Comparison of ENCODE assay signal across 25 cellular contexts in genomic region chr13:61111529-61111928, GRCh38.
DNase-seq lines count a peak whose midpoint lies in the region; ATAC-seq, FAIRE-seq and TF ChIP-seq lines count a peak whose summit lies in the region.
"Had no signal": no experiment of that assay in that cellular context is flagged by ENCODE, and none has a peak within 500 bp of the region (broad histone marks: within the 10 kb centered on the region; RNA-seq: fewer than 3 reads in every experiment).

No MANE protein-coding gene starts in this region.

- no peak overlapping the region for H3K18ac ChIP-seq in H1 (ENCODE audit: extremely low read depth, low read length)

- H2BK120ac ChIP-seq in H1 (replicated peaks; ENCODE audit: low read depth, low read length): no peak overlapping the region

- no peaks in the 10 kb centered on the region for H3K4me1 Mint-ChIP-seq in CD8-positive, alpha-beta T cell (ENCODE audit: low read depth)
- H3K4me1 Mint-ChIP-seq: CD14-positive monocyte; CD4-positive, CD25-positive, alpha-beta regulatory T cell; CD8-positive, alpha-beta memory T cell had no signal

- H3K4me1 ChIP-seq in SK-N-SH (ENCODE audit: control insufficient read depth in 1 of 2, insufficient read depth in 2 of 2, low read depth in 1 of 2, low read length in 1 of 2) (peaks cover 0 to 5% of the 10 kb centered on the region in 2 experiments; a peak in 2 of 4 replicates), H1 (replicated peaks in 1 of 4; ENCODE audit: control insufficient read depth in 3 of 4, insufficient read depth in 4 of 4, low read length in 3 of 4) (no peaks in the 10 kb centered on the region), smooth muscle cell (ENCODE audit: low read depth) (no peaks in the 10 kb centered on the region)
- H3K4me1 ChIP-seq in CD8-positive, alpha-beta T cell (ENCODE audit: insufficient read depth, low read length): no peaks in the 10 kb centered on the region
- H3K4me1 ChIP-seq: A549, BE2C, BLaER1, Caco-2 had no signal

- TF ChIP-seq POLR2A in H1 (IDR thresholded peaks at IDR 0.05; ENCODE audit: control extremely low read depth in 1 of 2, low read depth in 2 of 2, low read length in 2 of 2): no peak

- H2AFZ ChIP-seq in SK-N-SH (ENCODE audit: low read depth): no peak overlapping the region
- peak overlapping the region; percentile 94 for H2AFZ ChIP-seq in H1 (ENCODE audit: low read length)
- peak overlapping the region; percentile 39 for H2AFZ ChIP-seq in smooth muscle cell (ENCODE audit: low read depth)

- H3K36me3 Mint-ChIP-seq in CD8-positive, alpha-beta T cell: no peaks in the 10 kb centered on the region
- H3K36me3 Mint-ChIP-seq: CD14-positive monocyte; CD4-positive, CD25-positive, alpha-beta regulatory T cell; CD8-positive, alpha-beta memory T cell had no signal

- H2BK5ac ChIP-seq in H1 (ENCODE audit: low read depth, low read length): no peak overlapping the region

- H4K5ac ChIP-seq in H1 (ENCODE audit: insufficient read length, low read depth, low read length): no peak overlapping the region

- no peak overlapping the region for H3K23ac ChIP-seq in H1 (ENCODE audit: insufficient read length)

- no peak overlapping the region for H3K9ac ChIP-seq in SK-N-SH
- no peak overlapping the region for H3K9ac ChIP-seq in H1 (replicated peaks in 1 of 4; ENCODE audit: extremely low read depth in 1 of 4, low read depth in 3 of 4, low read length in 3 of 4)
- H3K9ac ChIP-seq in smooth muscle cell (ENCODE audit: low read depth): no peak overlapping the region
- H3K9ac ChIP-seq: BLaER1 had no signal

- TF ChIP-seq EP300 in SK-N-SH (IDR thresholded peaks at IDR 0.05; ENCODE audit: borderline replicate concordance in 1 of 2, low read depth in 1 of 2, low read length in 1 of 2) (peak in 1 of 2 experiments; percentile 76; a peak in 2 of 4 replicates), H1 (IDR thresholded peaks at IDR 0.05; ENCODE audit: borderline replicate concordance in 1 of 2, low read depth in 2 of 2, low read length in 2 of 2) (no peak)

- no peaks in the 10 kb centered on the region for H3K9me2 ChIP-seq in SK-N-SH

- H3F3A ChIP-seq in SK-N-SH (replicated peaks; ENCODE audit: insufficient read depth) (no peaks in the 10 kb centered on the region), smooth muscle cell (ENCODE audit: low read depth) (no peaks in the 10 kb centered on the region)

- H3K79me1 ChIP-seq in H1 (ENCODE audit: low read depth, low read length): no peaks in the 10 kb centered on the region

- TF ChIP-seq RAD21 in SK-N-SH (IDR thresholded peaks at IDR 0.05; ENCODE audit: low read length) (peak; percentile 15; the same call in 1 of the 2 replicates), H1 (IDR thresholded peaks at IDR 0.05 in 1 of 2, conservative IDR thresholded peaks at IDR 0.05 in 1 of 2; ENCODE audit: low read depth in 2 of 2, low read length in 2 of 2) (no peak)

- H4K20me1 ChIP-seq in SK-N-SH (ENCODE audit: insufficient read depth): no peaks in the 10 kb centered on the region
- H4K20me1 ChIP-seq in H1 (replicated peaks in 1 of 2; ENCODE audit: control insufficient read depth in 1 of 2, insufficient read depth in 2 of 2, low read length in 2 of 2): no peaks in the 10 kb centered on the region
- no peaks in the 10 kb centered on the region for H4K20me1 ChIP-seq in smooth muscle cell (ENCODE audit: low read depth)
- H4K20me1 ChIP-seq: BLaER1 had no signal

- no peaks in the 10 kb centered on the region for H3K27me3 ChIP-seq in SK-N-SH (ENCODE audit: insufficient read depth)
- no peaks in the 10 kb centered on the region for H3K27me3 ChIP-seq in H1 (replicated peaks in 1 of 4; ENCODE audit: control insufficient read depth in 3 of 4, extremely low read depth in 1 of 4, insufficient read depth in 3 of 4, low read length in 3 of 4)
- H3K27me3 ChIP-seq in smooth muscle cell (ENCODE audit: low read depth): no peaks in the 10 kb centered on the region
- no peaks in the 10 kb centered on the region for H3K27me3 ChIP-seq in CD8-positive, alpha-beta T cell (ENCODE audit: insufficient read depth, low read length)
- H3K27me3 ChIP-seq: BE2C, BLaER1 had no signal

- FAIRE-seq in H1 (lab: Jason Lieb, UNC): no peak
- FAIRE-seq: A549, D721Med, G401.6, GM12891, GM19239 had no signal

- H2BK15ac ChIP-seq in H1 (ENCODE audit: low read length): no peak overlapping the region

- H3K9me3 ChIP-seq in SK-N-SH: no peaks in the 10 kb centered on the region; the same call in 1 of the 2 replicates
- peaks cover 5 to 6% of the 10 kb centered on the region in 2 experiments; a peak in 2 of 4 replicates for H3K9me3 ChIP-seq in H1 (ENCODE audit: insufficient read depth in 2 of 2, low read depth in 1 of 2, low read length in 1 of 2)
- H3K9me3 ChIP-seq in smooth muscle cell (replicated peaks; ENCODE audit: low read depth): no peaks in the 10 kb centered on the region
- no peaks in the 10 kb centered on the region for H3K9me3 ChIP-seq in CD8-positive, alpha-beta T cell (ENCODE audit: low read length)
- H3K9me3 ChIP-seq: A549, BE2C, Caco-2 had no signal

- DNase-seq in SK-N-SH (peak; percentile 7), NCI-H69 (lab: John Stamatoyannopoulos, UW) (peak; percentile 39), H1 (ENCODE audit: low read depth in 1 of 2, low spot score in 2 of 2) (no peak), smooth muscle cell (lab: John Stamatoyannopoulos, UW; ENCODE audit: unreplicated experiment) (no peak), putamen (ENCODE audit: low spot score) (no peak)
- no peak for DNase-seq in CD8-positive, alpha-beta T cell
- DNase-seq: ACHN; BE2C; C1 segment of cervical spinal cord; Caco-2; Calu3; CD4-positive, CD25-positive, alpha-beta regulatory T cell; CD8-positive, alpha-beta memory T cell; DMS79 treated with DMSO at 0.1 percent for 48 hours; GF-D8 had no signal

- H2BK20ac ChIP-seq in H1 (ENCODE audit: low read length): no peak overlapping the region

- TF ChIP-seq CTCF in SK-N-SH (IDR thresholded peaks at IDR 0.05) (no peak), H1 (IDR thresholded peaks at IDR 0.05; ENCODE audit: control extremely low read depth in 1 of 3, insufficient read depth in 1 of 3, low read depth in 1 of 3, low read length in 3 of 3) (no peak), smooth muscle cell (IDR thresholded peaks at IDR 0.05; ENCODE audit: borderline replicate concordance, insufficient read depth, poor library complexity, severe bottlenecking) (no peak)
- no peak for TF ChIP-seq CTCF in CD8-positive, alpha-beta T cell (IDR thresholded peaks at IDR 0.05)

- H3K4me3 ChIP-seq in SK-N-SH (ENCODE audit: low read depth in 2 of 2, low read length in 1 of 2) (no peak overlapping the region), H1 (ENCODE audit: extremely low read depth in 1 of 4, insufficient read depth in 2 of 4, low read depth in 3 of 4, low read length in 4 of 4) (no peak overlapping the region), smooth muscle cell (no peak overlapping the region)
- H3K4me3 ChIP-seq in CD8-positive, alpha-beta T cell (ENCODE audit: low read depth, low read length): no peak overlapping the region
- H3K4me3 ChIP-seq: A549, BLaER1 had no signal

- H3K27ac Mint-ChIP-seq in CD8-positive, alpha-beta T cell: no peak overlapping the region
- H3K27ac Mint-ChIP-seq: CD14-positive monocyte; CD4-positive, CD25-positive, alpha-beta regulatory T cell; CD8-positive, alpha-beta memory T cell had no signal

- no peaks in the 10 kb centered on the region for H3K27me3 Mint-ChIP-seq in CD8-positive, alpha-beta T cell (ENCODE audit: low read depth)
- H3K27me3 Mint-ChIP-seq: CD4-positive, CD25-positive, alpha-beta regulatory T cell; CD8-positive, alpha-beta memory T cell had no signal

- H3K36me3 ChIP-seq in SK-N-SH (replicated peaks in 1 of 2; ENCODE audit: control insufficient read depth in 1 of 2, insufficient read depth in 2 of 2, low read length in 1 of 2): no peaks in the 10 kb centered on the region
- no peaks in the 10 kb centered on the region for H3K36me3 ChIP-seq in H1 (ENCODE audit: control insufficient read depth in 2 of 4, insufficient read depth in 4 of 4, low read length in 3 of 4)
- no peaks in the 10 kb centered on the region for H3K36me3 ChIP-seq in smooth muscle cell (ENCODE audit: low read depth)
- H3K36me3 ChIP-seq in CD8-positive, alpha-beta T cell (ENCODE audit: insufficient read depth, low read length): no peaks in the 10 kb centered on the region
- H3K36me3 ChIP-seq: BE2C, BLaER1 had no signal

- 0% methylated on average over 1 of the region's 1 CpG for WGBS in SK-N-SH (ENCODE audit: low lambda C conversion rate)
- WGBS in H1 (ENCODE audit: extremely low coverage in 1 of 2, insufficient coverage in 1 of 2, insufficient read length in 1 of 2, insufficient replicate concordance in 2 of 2, low coverage in 1 of 2, low lambda C conversion rate in 2 of 2, missing lambda C conversion rate in 1 of 2), 2 experiments: 93% methylated on average over 1 of the region's 1 CpG; no CpG with 5 or more reads in 1 of the 2 experiments
- WGBS in smooth muscle cell (ENCODE audit: low lambda C conversion rate): 39% methylated on average over 1 of the region's 1 CpG

- no peak overlapping the region for H3K4me3 Mint-ChIP-seq in CD8-positive, alpha-beta T cell
- H3K4me3 Mint-ChIP-seq: CD14-positive monocyte; CD4-positive, CD25-positive, alpha-beta regulatory T cell; CD8-positive, alpha-beta memory T cell had no signal

- no peak overlapping the region for H2AK5ac ChIP-seq in H1 (ENCODE audit: low read depth, low read length)

- no peaks in the 10 kb centered on the region for H3K79me2 ChIP-seq in SK-N-SH (ENCODE audit: insufficient read depth)
- no peaks in the 10 kb centered on the region for H3K79me2 ChIP-seq in H1 (ENCODE audit: control insufficient read depth in 1 of 2, insufficient read depth in 2 of 2, low read length in 2 of 2)
- H3K79me2 ChIP-seq in smooth muscle cell (ENCODE audit: low read depth): no peaks in the 10 kb centered on the region

- H4K91ac ChIP-seq in H1 (replicated peaks; ENCODE audit: insufficient read length, low read length): no peak overlapping the region

- no peaks in the 10 kb centered on the region for H3K23me2 ChIP-seq in H1 (ENCODE audit: low read depth, low read length)

- H3K4me2 ChIP-seq in SK-N-SH (no peak overlapping the region), H1 (ENCODE audit: insufficient read depth in 1 of 2, low read depth in 2 of 2, low read length in 2 of 2) (no peak overlapping the region), smooth muscle cell (no peak overlapping the region)
- H3K4me2 ChIP-seq: A549, BLaER1 had no signal

- H2BK12ac ChIP-seq in H1 (ENCODE audit: low read depth, low read length): no peak overlapping the region

- no peaks in the 10 kb centered on the region for H3K9me3 Mint-ChIP-seq in CD8-positive, alpha-beta T cell

- no peak for ATAC-seq in SK-N-SH treated with all-trans-retinoic acid at 6 μM for 48 hours
- no peak for ATAC-seq in CD8-positive, alpha-beta T cell
- ATAC-seq in HG03378 (IDR thresholded peaks at IDR 0.05; ENCODE audit: unreplicated experiment): no peak
- ATAC-seq: A549 had no signal

- no peak overlapping the region for H3K56ac ChIP-seq in H1 (replicated peaks; ENCODE audit: insufficient read length, low read depth, low read length)

- no peak overlapping the region for H3K14ac ChIP-seq in H1 (ENCODE audit: insufficient read length)

- intact Hi-C loops in CD8-positive, alpha-beta T cell (cut with DNase I, micrococcal nuclease): no loop called here

- H3K4ac ChIP-seq in H1 (replicated peaks; ENCODE audit: insufficient read length, low read depth, low read length): no peak overlapping the region

- POLR2A ChIA-PET in SK-N-SH (lab: Yijun Ruan, JAX): no interaction called here
- POLR2A ChIA-PET in H1 (lab: Charles Lee; ENCODE audit: partially characterized antibody): no interaction called here
- POLR2A ChIA-PET in CD8-positive, alpha-beta T cell (lab: Charles Lee): no interaction called here

- 0 out of 2 replicates have a peak overlapping the region, but pooled peaks have one; percentile 51 for H4K8ac ChIP-seq in H1 (ENCODE audit: extremely low read depth, insufficient read depth, low read length)

- CTCF ChIA-PET in SK-N-SH (lab: Yijun Ruan, JAX) (interaction anchor here (1.4 kb wide), 1 partner anchor 93 kb away, joined by 4 read pairs; no protein-coding TSS in a partner anchor), H1 (lab: Charles Lee; ENCODE audit: partially characterized antibody) (no interaction called here)
- CTCF ChIA-PET in CD8-positive, alpha-beta T cell (lab: Charles Lee): no interaction called here

- H3K27ac ChIP-seq in SK-N-SH (ENCODE audit: low read depth in 2 of 2, low read length in 1 of 2): peak overlapping the region in 1 of 2 experiments; percentile 62; a peak in 2 of 4 replicates
- no peak overlapping the region for H3K27ac ChIP-seq in H1 (ENCODE audit: low read depth, low read length)
- no peak overlapping the region for H3K27ac ChIP-seq in smooth muscle cell (ENCODE audit: low read depth)
- no peak overlapping the region for H3K27ac ChIP-seq in CD8-positive, alpha-beta T cell (ENCODE audit: low read depth, low read length)
- H3K27ac ChIP-seq: 22Rv1, A549, BLaER1 had no signal

Comparison
In these comparisons a context has a peak if more than half of its experiments do, and no peak if none do; other contexts are left out.
1. DNase-seq: peak in SK-N-SH (single experiment) and NCI-H69 (single experiment); none in H1 (0 of 2), smooth muscle cell (single experiment), putamen (single experiment) and CD8-positive, alpha-beta T cell (0 of 7).
2. Of the 17 proteins assayed by ChIP-seq in both H1 and SK-N-SH: peak only in H1: none; only in SK-N-SH: RAD21; in both: none; in neither: 15; mixed calls (peak in some experiments, not most) for 1.